In the genomic region with DNA sequence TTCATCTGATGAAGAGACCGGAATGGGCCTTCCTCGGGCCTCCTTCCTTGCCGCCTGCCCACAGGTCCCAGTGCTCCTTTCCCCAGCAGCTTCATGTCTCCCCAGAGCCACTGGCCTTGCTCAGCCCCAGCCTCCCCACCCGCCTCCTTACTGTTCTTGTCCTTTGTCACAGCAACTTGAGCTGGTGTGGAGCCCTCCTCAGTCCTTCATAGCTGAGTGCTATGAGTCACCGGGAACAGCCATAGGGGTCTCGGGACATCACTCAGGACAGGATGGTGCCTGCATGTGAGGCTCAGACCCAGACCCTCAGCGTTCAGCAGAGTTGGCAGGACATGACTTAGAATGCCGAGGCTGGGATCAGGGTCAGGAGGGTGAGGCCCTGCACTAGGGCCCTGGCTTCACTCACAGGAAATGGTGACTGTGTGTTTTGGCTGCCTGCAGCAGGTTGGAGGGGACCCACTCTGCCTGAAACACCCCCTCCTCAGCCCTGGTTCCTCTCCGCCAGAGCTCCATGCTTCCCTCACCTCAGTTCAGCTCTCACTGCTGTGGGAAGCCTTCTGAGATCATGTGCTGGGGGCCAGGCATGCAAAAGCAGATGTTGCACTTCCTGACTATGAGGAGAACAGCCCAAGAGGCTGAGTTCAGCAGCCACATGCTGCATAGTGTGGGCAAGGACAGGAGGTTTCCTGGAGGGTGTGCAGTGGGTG, we compare ENCODE assay signal across 9 cellular contexts. TPM values are rescaled to one million over a fixed set of nuclear protein-coding genes. Genes with fewer than 3 reads are reported as not detected.
DNase-seq lines count a peak whose midpoint lies in the region; ATAC-seq and TF ChIP-seq lines count a peak whose summit lies in the region.
"Had no signal": no experiment of that assay in that cellular context is flagged by ENCODE, and none has a peak within 500 bp of the region (broad histone marks: within the 10 kb centered on the region; RNA-seq: fewer than 3 reads in every experiment).

No MANE protein-coding gene starts in this region.

- H3K4me3 ChIP-seq in fibroblast of lung (replicated peaks in 1 of 4; ENCODE audit: control extremely low read depth in 1 of 4, insufficient read depth in 1 of 4, low read depth in 3 of 4, low read length in 4 of 4) (no peak overlapping the region), skeletal muscle tissue (ENCODE audit: low read length in 3 of 3) (no peak overlapping the region)

- H3K79me2 ChIP-seq in fibroblast of lung (ENCODE audit: control insufficient read depth, insufficient read depth, low read length), result no peaks in the 10 kb centered on the region

- H3K9ac ChIP-seq in fibroblast of lung (ENCODE audit: insufficient read depth, low read length) (no peak overlapping the region), skeletal muscle tissue (ENCODE audit: low read depth in 1 of 3, low read length in 3 of 3) (peak overlapping the region in 2 of 3 donors; percentile 21 to 33)

- H3K27me3 ChIP-seq in fibroblast of lung (ENCODE audit: control insufficient read depth, insufficient read depth, low read length) (no peaks in the 10 kb centered on the region), skeletal muscle tissue (ENCODE audit: control insufficient read depth in 3 of 3, insufficient read depth in 3 of 3, low read length in 3 of 3) (no peaks in the 10 kb centered on the region)

- DNase-seq in fibroblast of lung (ENCODE audit: low read depth in 2 of 2) (peak; percentile 38 to 63), NCI-H1694 (lab: John Stamatoyannopoulos, UW) (no peak), activated gamma-delta T cell (lab: John Stamatoyannopoulos, UW) (no peak), NCI-H446 treated with DMSO at 0.1 percent for 48 hours (lab: John Stamatoyannopoulos, UW) (no peak)

- TF ChIP-seq CTCF in fibroblast of lung (conservative IDR thresholded peaks at IDR 0.05 in 1 of 2, IDR thresholded peaks at IDR 0.05 in 1 of 2; ENCODE audit: low read depth in 1 of 2, low read length in 2 of 2), result no peak

- H4K20me1 ChIP-seq in fibroblast of lung (ENCODE audit: control insufficient read depth, extremely low read depth, insufficient read depth, low read length), result no peaks in the 10 kb centered on the region

- H3K9me3 ChIP-seq in fibroblast of lung (ENCODE audit: control insufficient read depth, insufficient read depth, low read depth, low read length), result no peaks in the 10 kb centered on the region
- no peaks in the 10 kb centered on the region for H3K9me3 ChIP-seq in skeletal muscle tissue (ENCODE audit: control insufficient read depth in 3 of 3, low read length in 3 of 3)

- H2AFZ ChIP-seq in fibroblast of lung (ENCODE audit: low read length), result no peak overlapping the region

- H3K36me3 ChIP-seq in fibroblast of lung (ENCODE audit: control insufficient read depth, insufficient read depth, low read length) (peaks cover 2% of the 10 kb centered on the region), skeletal muscle tissue (ENCODE audit: control insufficient read depth in 3 of 3, insufficient read depth in 3 of 3, low read length in 3 of 3) (peaks cover 11 to 26% (median 12%) of the 10 kb centered on the region in 3 donors)

- H3K27ac ChIP-seq in fibroblast of lung (ENCODE audit: insufficient read depth, low read length), result no peak overlapping the region
- peak overlapping the region; percentile 57 for H3K27ac ChIP-seq in skeletal muscle tissue (ENCODE audit: low read depth, low read length)

- H3K4me1 ChIP-seq in fibroblast of lung (ENCODE audit: control insufficient read depth, extremely low read depth, insufficient read depth, low read length), result peaks cover 5% of the 10 kb centered on the region
- H3K4me1 ChIP-seq in skeletal muscle tissue (ENCODE audit: control insufficient read depth in 3 of 3, insufficient read depth in 3 of 3, low read length in 3 of 3), result peaks cover 29 to 37% (median 37%) of the 10 kb centered on the region in 3 donors

- H3K4me2 ChIP-seq in fibroblast of lung (ENCODE audit: extremely low read depth, insufficient read depth, low read length), result no peak overlapping the region

- peak; percentile 79 for ATAC-seq in GM19351 (IDR thresholded peaks at IDR 0.05; ENCODE audit: unreplicated experiment)
- ATAC-seq in HG03378 (IDR thresholded peaks at IDR 0.05; ENCODE audit: unreplicated experiment), result peak; percentile 49
- no peak for ATAC-seq in HG03571 (IDR thresholded peaks at IDR 0.05; ENCODE audit: unreplicated experiment)

RNA-seq across cellular contexts. Expression of gene GJD4, which starts 40.7 kb away (rescaled TPM):
- total RNA-seq in fibroblast of lung (0.17 TPM in 1 of 2 replicates, not detected in the other), skeletal muscle tissue (2.1 TPM)
- polyA plus RNA-seq in fibroblast of lung, result not detected in 2 replicates
- not detected in 2 replicates for polyA plus RNA-seq in fibroblast of lung (2012)
- polyA minus RNA-seq in fibroblast of lung (ENCODE audit: low replicate concordance), result not detected in 2 replicates
- total RNA-seq: NCI-H460 had no signal

Comparison
In these comparisons a context has a peak if more than half of its experiments do, and no peak if none do; other contexts are left out.
1. DNase-seq: peak in fibroblast of lung (2 of 2); none in NCI-H1694 (single experiment), activated gamma-delta T cell (single experiment) and NCI-H446 treated with DMSO at 0.1 percent for 48 hours (single experiment).